ENCODE assay signal across 1 cellular context in genomic region chr11:96333076-96333744, GRCh38.
TF ChIP-seq lines count a peak whose summit lies in the region.

No MANE protein-coding gene starts in this region.

TF ChIP-seq in GM23338, 12 proteins besides CTCF, POLR2A, EP300 and RAD21 (continued from another document):
- TF ChIP-seq, protein P1, sequence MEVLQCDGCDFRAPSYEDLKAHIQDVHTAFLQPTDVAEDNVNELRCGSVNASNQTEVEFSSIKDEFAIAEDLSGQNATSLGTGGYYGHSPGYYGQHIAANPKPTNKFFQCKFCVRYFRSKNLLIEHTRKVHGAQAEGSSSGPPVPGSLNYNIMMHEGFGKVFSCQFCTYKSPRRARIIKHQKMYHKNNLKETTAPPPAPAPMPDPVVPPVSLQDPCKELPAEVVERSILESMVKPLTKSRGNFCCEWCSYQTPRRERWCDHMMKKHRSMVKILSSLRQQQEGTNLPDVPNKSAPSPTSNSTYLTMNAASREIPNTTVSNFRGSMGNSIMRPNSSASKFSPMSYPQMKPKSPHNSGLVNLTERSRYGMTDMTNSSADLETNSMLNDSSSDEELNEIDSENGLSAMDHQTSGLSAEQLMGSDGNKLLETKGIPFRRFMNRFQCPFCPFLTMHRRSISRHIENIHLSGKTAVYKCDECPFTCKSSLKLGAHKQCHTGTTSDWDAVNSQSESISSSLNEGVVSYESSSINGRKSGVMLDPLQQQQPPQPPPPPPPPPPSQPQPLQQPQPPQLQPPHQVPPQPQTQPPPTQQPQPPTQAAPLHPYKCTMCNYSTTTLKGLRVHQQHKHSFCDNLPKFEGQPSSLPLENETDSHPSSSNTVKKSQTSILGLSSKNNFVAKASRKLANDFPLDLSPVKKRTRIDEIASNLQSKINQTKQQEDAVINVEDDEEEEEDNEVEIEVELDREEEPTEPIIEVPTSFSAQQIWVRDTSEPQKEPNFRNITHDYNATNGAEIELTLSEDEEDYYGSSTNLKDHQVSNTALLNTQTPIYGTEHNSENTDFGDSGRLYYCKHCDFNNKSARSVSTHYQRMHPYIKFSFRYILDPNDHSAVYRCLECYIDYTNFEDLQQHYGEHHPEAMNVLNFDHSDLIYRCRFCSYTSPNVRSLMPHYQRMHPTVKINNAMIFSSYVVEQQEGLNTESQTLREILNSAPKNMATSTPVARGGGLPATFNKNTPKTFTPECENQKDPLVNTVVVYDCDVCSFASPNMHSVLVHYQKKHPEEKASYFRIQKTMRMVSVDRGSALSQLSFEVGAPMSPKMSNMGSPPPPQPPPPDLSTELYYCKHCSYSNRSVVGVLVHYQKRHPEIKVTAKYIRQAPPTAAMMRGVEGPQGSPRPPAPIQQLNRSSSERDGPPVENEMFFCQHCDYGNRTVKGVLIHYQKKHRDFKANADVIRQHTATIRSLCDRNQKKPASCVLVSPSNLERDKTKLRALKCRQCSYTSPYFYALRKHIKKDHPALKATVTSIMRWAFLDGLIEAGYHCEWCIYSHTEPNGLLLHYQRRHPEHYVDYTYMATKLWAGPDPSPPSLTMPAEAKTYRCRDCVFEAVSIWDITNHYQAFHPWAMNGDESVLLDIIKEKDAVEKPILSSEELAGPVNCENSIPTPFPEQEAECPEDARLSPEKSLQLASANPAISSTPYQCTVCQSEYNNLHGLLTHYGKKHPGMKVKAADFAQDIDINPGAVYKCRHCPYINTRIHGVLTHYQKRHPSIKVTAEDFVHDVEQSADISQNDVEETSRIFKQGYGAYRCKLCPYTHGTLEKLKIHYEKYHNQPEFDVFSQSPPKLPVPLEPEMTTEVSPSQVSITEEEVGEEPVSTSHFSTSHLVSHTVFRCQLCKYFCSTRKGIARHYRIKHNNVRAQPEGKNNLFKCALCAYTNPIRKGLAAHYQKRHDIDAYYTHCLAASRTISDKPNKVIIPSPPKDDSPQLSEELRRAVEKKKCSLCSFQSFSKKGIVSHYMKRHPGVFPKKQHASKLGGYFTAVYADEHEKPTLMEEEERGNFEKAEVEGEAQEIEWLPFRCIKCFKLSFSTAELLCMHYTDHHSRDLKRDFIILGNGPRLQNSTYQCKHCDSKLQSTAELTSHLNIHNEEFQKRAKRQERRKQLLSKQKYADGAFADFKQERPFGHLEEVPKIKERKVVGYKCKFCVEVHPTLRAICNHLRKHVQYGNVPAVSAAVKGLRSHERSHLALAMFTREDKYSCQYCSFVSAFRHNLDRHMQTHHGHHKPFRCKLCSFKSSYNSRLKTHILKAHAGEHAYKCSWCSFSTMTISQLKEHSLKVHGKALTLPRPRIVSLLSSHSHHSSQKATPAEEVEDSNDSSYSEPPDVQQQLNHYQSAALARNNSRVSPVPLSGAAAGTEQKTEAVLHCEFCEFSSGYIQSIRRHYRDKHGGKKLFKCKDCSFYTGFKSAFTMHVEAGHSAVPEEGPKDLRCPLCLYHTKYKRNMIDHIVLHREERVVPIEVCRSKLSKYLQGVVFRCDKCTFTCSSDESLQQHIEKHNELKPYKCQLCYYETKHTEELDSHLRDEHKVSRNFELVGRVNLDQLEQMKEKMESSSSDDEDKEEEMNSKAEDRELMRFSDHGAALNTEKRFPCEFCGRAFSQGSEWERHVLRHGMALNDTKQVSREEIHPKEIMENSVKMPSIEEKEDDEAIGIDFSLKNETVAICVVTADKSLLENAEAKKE (CRISPR knock-in tag; IDR thresholded peaks at IDR 0.05): peak; percentile 89
